Comparison of ENCODE assay signal across 8 cellular contexts in genomic region chr18:830315-830901, GRCh38. TPM values are rescaled to one million over a fixed set of nuclear protein-coding genes. Genes with fewer than 3 reads are reported as not detected.
A peak's percentile ranks its signal among the peaks of the same experiment; 100 is the strongest.
DNase-seq lines count a peak whose midpoint lies in the region; ATAC-seq, FAIRE-seq and TF ChIP-seq lines count a peak whose summit lies in the region.

No MANE protein-coding gene starts in this region.

- H4K5ac ChIP-seq in H1 (ENCODE audit: insufficient read length, low read depth, low read length), result no peak overlapping the region

- H4K8ac ChIP-seq in H1 (ENCODE audit: extremely low read depth, insufficient read depth, low read length), result no peak overlapping the region

- no peaks in the 10 kb centered on the region for H4K20me1 ChIP-seq in H1 (replicated peaks in 1 of 2; ENCODE audit: control insufficient read depth in 1 of 2, insufficient read depth in 2 of 2, low read length in 2 of 2)

- H3K4ac ChIP-seq in H1 (replicated peaks; ENCODE audit: insufficient read length, low read depth, low read length), result no peak overlapping the region

- no peak overlapping the region for H2BK5ac ChIP-seq in H1 (ENCODE audit: low read depth, low read length)

- no peak overlapping the region for H3K18ac ChIP-seq in H1 (ENCODE audit: extremely low read depth, low read length)

- H2BK20ac ChIP-seq in H1 (ENCODE audit: low read length), result no peak overlapping the region

- H2BK120ac ChIP-seq in H1 (replicated peaks; ENCODE audit: low read depth, low read length), result no peak overlapping the region

- FAIRE-seq in H1 (lab: Jason Lieb, UNC) (no peak), pancreas (lab: Jason Lieb, UNC) (no peak)

- no peak overlapping the region for H2BK12ac ChIP-seq in H1 (ENCODE audit: low read depth, low read length)

- H3K4me1 ChIP-seq in H1 (replicated peaks in 1 of 4; ENCODE audit: control insufficient read depth in 3 of 4, insufficient read depth in 4 of 4, low read length in 3 of 4), result peaks cover 0 to 6% (median 2%) of the 10 kb centered on the region in 4 experiments; a peak in 3 of 7 replicates
- H3K4me1 ChIP-seq in pancreas, result no peaks in the 10 kb centered on the region

- peak overlapping the region in 1 of 2 experiments; percentile 33; a peak in 1 of 4 replicates for H3K4me2 ChIP-seq in H1 (ENCODE audit: insufficient read depth in 1 of 2, low read depth in 2 of 2, low read length in 2 of 2)

- H3K9me3 ChIP-seq in H1 (ENCODE audit: insufficient read depth in 2 of 2, low read depth in 1 of 2, low read length in 1 of 2), result no peaks in the 10 kb centered on the region
- no peaks in the 10 kb centered on the region for H3K9me3 ChIP-seq in pancreas

- POLR2A ChIA-PET in H1 (lab: Charles Lee; ENCODE audit: partially characterized antibody), result interaction anchor here (0.7 to 1.2 kb wide), 4 partner anchors 13 to 93 kb away, joined by 3 to 4 read pairs (median 3); partner anchors contain the start of gene YES1

- 27% methylated on average over 5 of the region's 5 CpGs; no CpG with 5 or more reads in 1 of the 2 experiments for WGBS in H1 (ENCODE audit: extremely low coverage in 1 of 2, insufficient coverage in 1 of 2, insufficient read length in 1 of 2, insufficient replicate concordance in 2 of 2, low coverage in 1 of 2, low lambda C conversion rate in 2 of 2, missing lambda C conversion rate in 1 of 2), 2 experiments
- 32 to 35% methylated on average over 5 of the region's 5 CpGs for WGBS in pancreas, 2 donors

- intact Hi-C loops in pancreas (cut with DNase I), result loop anchor here in 2 of 3 donors (5.0 to 10.0 kb wide), 2 partner anchors 88 to 206 kb away; no protein-coding TSS in a partner anchor

- H2AK5ac ChIP-seq in H1 (ENCODE audit: low read depth, low read length), result no peak overlapping the region

- CTCF ChIA-PET in H1 (lab: Charles Lee; ENCODE audit: partially characterized antibody), result interaction anchor here (0.6 to 6.9 kb wide), 43 partner anchors 10 to 1713 kb away, joined by 3 to 110 read pairs (median 4); partner anchors contain the start of gene ENOSF1

- TF ChIP-seq CTCF in H1 (IDR thresholded peaks at IDR 0.05; ENCODE audit: control extremely low read depth in 1 of 3, insufficient read depth in 1 of 3, low read depth in 1 of 3, low read length in 3 of 3) (no peak), pancreas (IDR thresholded peaks at IDR 0.05) (no peak)

- no peaks in the 10 kb centered on the region for H3K36me3 ChIP-seq in H1 (ENCODE audit: control insufficient read depth in 2 of 4, insufficient read depth in 4 of 4, low read length in 3 of 4)
- H3K36me3 ChIP-seq in pancreas, result no peaks in the 10 kb centered on the region

- H3K56ac ChIP-seq in H1 (replicated peaks; ENCODE audit: insufficient read length, low read depth, low read length), result no peak overlapping the region

- no peaks in the 10 kb centered on the region for H3K79me2 ChIP-seq in H1 (ENCODE audit: control insufficient read depth in 1 of 2, insufficient read depth in 2 of 2, low read length in 2 of 2)

- H3K23me2 ChIP-seq in H1 (ENCODE audit: low read depth, low read length), result no peaks in the 10 kb centered on the region

- no peak for TF ChIP-seq POLR2A in H1 (IDR thresholded peaks at IDR 0.05; ENCODE audit: control extremely low read depth in 1 of 2, low read depth in 2 of 2, low read length in 2 of 2)

- peak overlapping the region in 1 of 4 experiments; percentile 4; a peak in 1 of 8 replicates for H3K4me3 ChIP-seq in H1 (ENCODE audit: extremely low read depth in 1 of 4, insufficient read depth in 2 of 4, low read depth in 3 of 4, low read length in 4 of 4)
- no peak overlapping the region for H3K4me3 ChIP-seq in pancreas

- no peaks in the 10 kb centered on the region for H3K79me1 ChIP-seq in H1 (ENCODE audit: low read depth, low read length)

- H4K91ac ChIP-seq in H1 (replicated peaks; ENCODE audit: insufficient read length, low read length), result no peak overlapping the region

- ATAC-seq in GM18517 (IDR thresholded peaks at IDR 0.05; ENCODE audit: unreplicated experiment) (peak; percentile 72), HG03066 (IDR thresholded peaks at IDR 0.05; ENCODE audit: low read depth, unreplicated experiment) (peak; percentile 76), pancreas (peak in 3 of 4 donors; percentile 28 to 68 (median 34)), HG02840 (IDR thresholded peaks at IDR 0.05; ENCODE audit: low FRiP score, unreplicated experiment) (no peak), GM21367 (IDR thresholded peaks at IDR 0.05; ENCODE audit: unreplicated experiment) (no peak)

- peak; percentile 83 to 84 for DNase-seq in AML-193 (lab: John Stamatoyannopoulos, UW)
- peak; percentile 11 for DNase-seq in RPMI8226
- no peak for DNase-seq in H1 (ENCODE audit: low read depth in 1 of 2, low spot score in 2 of 2)
- DNase-seq in pancreas, result no peak

- TF ChIP-seq RAD21 in H1 (IDR thresholded peaks at IDR 0.05 in 1 of 2, conservative IDR thresholded peaks at IDR 0.05 in 1 of 2; ENCODE audit: low read depth in 2 of 2, low read length in 2 of 2), result no peak

- H3K23ac ChIP-seq in H1 (ENCODE audit: insufficient read length), result no peak overlapping the region

- H3K9ac ChIP-seq in H1 (replicated peaks in 1 of 4; ENCODE audit: extremely low read depth in 1 of 4, low read depth in 3 of 4, low read length in 3 of 4), result no peak overlapping the region

- H3K27ac ChIP-seq in H1 (ENCODE audit: low read depth, low read length) (no peak overlapping the region), pancreas (no peak overlapping the region)

- H2BK15ac ChIP-seq in H1 (ENCODE audit: low read length), result no peak overlapping the region

- H3K14ac ChIP-seq in H1 (ENCODE audit: insufficient read length), result no peak overlapping the region

- H2AFZ ChIP-seq in H1 (ENCODE audit: low read length), result no peak overlapping the region

- TF ChIP-seq EP300 in H1 (IDR thresholded peaks at IDR 0.05; ENCODE audit: borderline replicate concordance in 1 of 2, low read depth in 2 of 2, low read length in 2 of 2), result no peak

- H3K27me3 ChIP-seq in H1 (replicated peaks in 1 of 4; ENCODE audit: control insufficient read depth in 3 of 4, extremely low read depth in 1 of 4, insufficient read depth in 3 of 4, low read length in 3 of 4) (no peaks in the 10 kb centered on the region), pancreas (no peaks in the 10 kb centered on the region)

TF ChIP-seq in H1, 55 proteins besides CTCF, POLR2A, EP300 and RAD21:
- TF ChIP-seq JUN (IDR thresholded peaks at IDR 0.05; ENCODE audit: low read depth, low read length), result no peak; the same call in 1 of the 2 replicates
- TF ChIP-seq HDAC6 (IDR thresholded peaks at IDR 0.05; ENCODE audit: low read depth, low read length), result no peak
- 0 out of 2 replicates have a peak, but pooled peaks have one; percentile 44 for TF ChIP-seq ATF2 (IDR thresholded peaks at IDR 0.05; ENCODE audit: low read length)
- TF ChIP-seq, protein P1, sequence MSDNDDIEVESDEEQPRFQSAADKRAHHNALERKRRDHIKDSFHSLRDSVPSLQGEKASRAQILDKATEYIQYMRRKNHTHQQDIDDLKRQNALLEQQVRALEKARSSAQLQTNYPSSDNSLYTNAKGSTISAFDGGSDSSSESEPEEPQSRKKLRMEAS (IDR thresholded peaks at IDR 0.05), result no peak
- TF ChIP-seq KDM4A (IDR thresholded peaks at IDR 0.05; ENCODE audit: low read depth, low read length, severe bottlenecking), result no peak
- peak; percentile 27; the same call in 1 of the 2 replicates for TF ChIP-seq EGR1 (IDR thresholded peaks at IDR 0.05; ENCODE audit: borderline replicate concordance, low read depth, low read length)
- TF ChIP-seq JUND (IDR thresholded peaks at IDR 0.05; ENCODE audit: low read length), result peak; percentile 9; the same call in 1 of the 2 replicates

RNA-seq across cellular contexts. Expression of gene YES1, which starts 18.4 kb away (rescaled TPM):
- 94.3 and 99.5 TPM in 2 replicates for total RNA-seq in H1 (2021; fragmentation: NEBNext Ultra II Directional; extraction: Animal tissue kit (Norgen Biotek cat#: 25700))
- polyA plus RNA-seq in H1 (2011; rRNA removed), result 14.8 and 22.4 TPM in 2 replicates
- 24.8 TPM for polyA plus RNA-seq in H1 (2011; cell fraction: cytosol; rRNA removed)
- 55.5 TPM for polyA plus RNA-seq in H1 (2011; cell fraction: nucleus; rRNA removed)
- 22.1 to 47.9 TPM (median 34.4 TPM) in 4 replicates for polyA plus RNA-seq in H1 (2012, experiment 1 of 2)
- polyA plus RNA-seq in H1 (2012, experiment 2 of 2), result 2.4 TPM
- polyA plus RNA-seq in H1 (2013, experiment 1 of 2), result 81.2 TPM
- 75.8 TPM for polyA plus RNA-seq in H1 (2013, experiment 2 of 2)
- polyA minus RNA-seq in H1 (2011; rRNA and poly(A)+ RNA removed), result 69.5 and 115 TPM in 2 replicates
- polyA minus RNA-seq in H1 (2011; cell fraction: cytosol; rRNA and poly(A)+ RNA removed), result 35.8 TPM
- polyA minus RNA-seq in H1 (2011; cell fraction: nucleus; rRNA and poly(A)+ RNA removed), result 60.0 TPM
- 10 to 100 TPM; 28.1 to 35.2 (median 30.7) TPM for total RNA-seq in pancreas
- polyA plus RNA-seq in pancreas, result 10 to 100 TPM; 10.7 to 11.4 TPM

Comparison
In these comparisons a context has a peak if more than half of its experiments do, and no peak if none do; other contexts are left out.
1. DNase-seq: peak in AML-193 (2 of 2) and RPMI8226 (single experiment); none in H1 (0 of 2) and pancreas (0 of 6).
2. ATAC-seq: peak in GM18517 (single experiment), HG03066 (single experiment) and pancreas (3 of 4); none in HG02840 (single experiment) and GM21367 (single experiment).